Comparison of ENCODE assay signal across 11 cellular contexts in genomic region chr6:110646951-110647910, GRCh38.
DNase-seq lines count a peak whose midpoint lies in the region; ATAC-seq and TF ChIP-seq lines count a peak whose summit lies in the region.
"Had no signal": no experiment of that assay in that cellular context is flagged by ENCODE, and none has a peak within 500 bp of the region (broad histone marks: within the 10 kb centered on the region; RNA-seq: fewer than 3 reads in every experiment).

No MANE protein-coding gene starts in this region.

- no peaks in the 10 kb centered on the region for H3K9me3 ChIP-seq in HUES6 (ENCODE audit: control insufficient read depth, insufficient read depth, low read depth, low read length)
- H3K9me3 ChIP-seq in neutrophil = no peaks in the 10 kb centered on the region

- H3K4me3 ChIP-seq in HUES6 (ENCODE audit: low read depth, low read length) (peak overlapping the region; percentile 24; the same call in 1 of the 2 replicates), dorsolateral prefrontal cortex (no peak overlapping the region), neutrophil (ENCODE audit: low read depth in 1 of 2, low read length in 1 of 2) (no peak overlapping the region)
- H3K4me3 ChIP-seq: lung had no signal

- no peaks in the 10 kb centered on the region for H3K4me1 ChIP-seq in HUES6 (ENCODE audit: control insufficient read depth, insufficient read depth, low read length)
- peaks cover 0 to 2% of the 10 kb centered on the region in 2 experiments for H3K4me1 ChIP-seq in neutrophil (ENCODE audit: control insufficient read depth in 1 of 2, insufficient read depth in 1 of 2, low read depth in 1 of 2, low read length in 1 of 2)

- intact Hi-C loops in dorsolateral prefrontal cortex (cut with DNase I) = no loop called here

- DNase-seq in ELF-1 (ENCODE audit: low read depth, low spot score) = peak; percentile 52
- DNase-seq in dorsolateral prefrontal cortex = no peak
- no peak for DNase-seq in LoVo (ENCODE audit: low spot score)
- DNase-seq in NCI-H2029 (lab: John Stamatoyannopoulos, UW) = no peak
- DNase-seq in stimulated activated naive CD4-positive, alpha-beta T cell (lab: John Stamatoyannopoulos, UW) = no peak
- DNase-seq: activated CD4-positive, alpha-beta T cell treated with anti-CD3 and anti-CD28 coated beads, Interleukin-2, amount 50 U/mL, for 48 hours; NCI-H2029 treated with DMSO at 0.1 percent for 48 hours had no signal

- H3K27me3 ChIP-seq in HUES6 (ENCODE audit: control insufficient read depth, insufficient read depth, low read length) (no peaks in the 10 kb centered on the region), dorsolateral prefrontal cortex (no peaks in the 10 kb centered on the region), neutrophil (no peaks in the 10 kb centered on the region)

- H3K9ac ChIP-seq in HUES6 (ENCODE audit: low read length) = no peak overlapping the region

- no peak overlapping the region for H3K27ac ChIP-seq in HUES6 (ENCODE audit: low read depth, low read length)
- H3K27ac ChIP-seq in dorsolateral prefrontal cortex = peak overlapping the region in 42 of 59 donors; percentile 1 to 94 (median 47)
- no peak overlapping the region for H3K27ac ChIP-seq in neutrophil

- peak in 19 of 56 donors; percentile 11 to 40 (median 19) for TF ChIP-seq CTCF in dorsolateral prefrontal cortex (IDR thresholded peaks at IDR 0.05 in 54 of 56, conservative IDR thresholded peaks at IDR 0.05 in 2 of 56; ENCODE audit: low read depth in 1 of 56, partially characterized antibody in 56 of 56)
- peak; percentile 20 for TF ChIP-seq CTCF in neutrophil (IDR thresholded peaks at IDR 0.05)

- ATAC-seq in HG02970 (IDR thresholded peaks at IDR 0.05; ENCODE audit: low FRiP score, unreplicated experiment) = no peak

- no peaks in the 10 kb centered on the region for H3K36me3 ChIP-seq in HUES6 (ENCODE audit: control insufficient read depth, insufficient read depth, low read length)
- H3K36me3 ChIP-seq in neutrophil = peaks cover 20% of the 10 kb centered on the region

Comparison
In these comparisons a context has a peak if more than half of its experiments do, and no peak if none do; other contexts are left out.
1. H3K27ac ChIP-seq: peak in dorsolateral prefrontal cortex (42 of 59); none in HUES6 (single experiment) and neutrophil (single experiment).